In the genomic region with DNA sequence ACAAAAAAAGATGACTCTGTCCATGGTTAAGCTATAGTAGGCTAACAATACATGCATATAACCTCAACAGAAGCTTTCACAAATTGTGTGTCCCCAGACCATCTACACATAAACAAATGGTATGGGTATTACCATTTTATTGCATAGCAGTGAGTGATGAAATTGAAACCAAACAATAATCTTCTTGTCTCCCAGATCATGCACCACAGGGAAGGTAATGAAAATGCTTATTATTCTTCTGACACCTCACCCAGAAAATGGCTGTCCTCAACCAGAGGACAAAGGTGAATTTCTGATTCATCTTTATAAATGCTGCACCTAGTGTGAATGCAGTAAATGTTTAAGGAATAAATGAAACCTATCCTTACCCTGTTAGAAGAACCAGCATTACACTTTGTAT, we compare ENCODE assay signal across 14 cellular contexts. TPM values are rescaled to one million over a fixed set of nuclear protein-coding genes. Genes with fewer than 3 reads are reported as not detected.
A peak's percentile ranks its signal among the peaks of the same experiment; 100 is the strongest.
DNase-seq lines count a peak whose midpoint lies in the region; ATAC-seq and TF ChIP-seq lines count a peak whose summit lies in the region.
"Had no signal": no experiment of that assay in that cellular context is flagged by ENCODE, and none has a peak within 500 bp of the region (broad histone marks: within the 10 kb centered on the region; RNA-seq: fewer than 3 reads in every experiment).

No MANE protein-coding gene starts in this region.

- no peaks in the 10 kb centered on the region for H3K27me3 ChIP-seq in PC-9 (ENCODE audit: insufficient read depth, low read depth)

- peaks cover 73% of the 10 kb centered on the region for H3K4me1 Mint-ChIP-seq in HFFc6 (ENCODE audit: low read depth)
- H3K4me1 Mint-ChIP-seq in activated CD4-positive, alpha-beta T cell treated with anti-CD3 and anti-CD28 coated beads, Interleukin-2, amount 10 ng/mL, durations not matched to agents 24 days and 14 days: no peaks in the 10 kb centered on the region

- ATAC-seq in left colon: peak; percentile 72

- H3K27ac ChIP-seq in PC-9: no peak overlapping the region
- H3K27ac ChIP-seq: 22Rv1 had no signal

- H3K36me3 Mint-ChIP-seq in HFFc6 (ENCODE audit: low read depth): peaks cover 30% of the 10 kb centered on the region
- H3K36me3 Mint-ChIP-seq in activated CD4-positive, alpha-beta T cell treated with anti-CD3 and anti-CD28 coated beads, Interleukin-2, amount 10 ng/mL, durations not matched to agents 24 days and 14 days (ENCODE audit: low read depth): no peaks in the 10 kb centered on the region

- peak overlapping the region; percentile 52; the same call in 1 of the 2 replicates for H3K27ac Mint-ChIP-seq in HFFc6
- no peak overlapping the region for H3K27ac Mint-ChIP-seq in activated CD4-positive, alpha-beta T cell treated with anti-CD3 and anti-CD28 coated beads, Interleukin-2, amount 10 ng/mL, durations not matched to agents 24 days and 14 days

- H3K27me3 Mint-ChIP-seq in HFFc6 (ENCODE audit: insufficient read depth): peaks cover 2% of the 10 kb centered on the region; the same call in 1 of the 2 replicates
- H3K27me3 Mint-ChIP-seq in activated CD4-positive, alpha-beta T cell treated with anti-CD3 and anti-CD28 coated beads, Interleukin-2, amount 10 ng/mL, durations not matched to agents 24 days and 14 days: peaks cover 21% of the 10 kb centered on the region

- no peaks in the 10 kb centered on the region for H3K79me2 ChIP-seq in PC-9 (ENCODE audit: low read depth)

- peaks cover 20% of the 10 kb centered on the region for H3K4me1 ChIP-seq in PC-9 (replicated peaks; ENCODE audit: insufficient read depth)

- no peaks in the 10 kb centered on the region for H3K36me3 ChIP-seq in PC-9 (ENCODE audit: low read depth)

- intact Hi-C loops in PC-9 (cut with micrococcal nuclease; ENCODE audit: unreplicated experiment): no loop called here
- intact Hi-C loops in left colon (cut with DNase I, micrococcal nuclease): no loop called here
- intact Hi-C loops in activated CD4-positive, alpha-beta T cell treated with anti-CD3 and anti-CD28 coated beads, Interleukin-2, amount 10 ng/mL, durations not matched to agents 24 days and 14 days (cut with micrococcal nuclease): no loop called here

- no TSS peak for BruUV-seq in PC-9 (replicated peaks; lab: Mats Ljungman, UMichigan)

- no peaks in the 10 kb centered on the region for H3F3A ChIP-seq in PC-9 (ENCODE audit: insufficient read depth, low read depth)

- no peaks in the 10 kb centered on the region for H3K9me3 ChIP-seq in PC-9 (ENCODE audit: insufficient read depth, low read depth)

- H3K4me3 Mint-ChIP-seq in HFFc6: no peak overlapping the region
- no peak overlapping the region for H3K4me3 Mint-ChIP-seq in activated CD4-positive, alpha-beta T cell treated with anti-CD3 and anti-CD28 coated beads, Interleukin-2, amount 10 ng/mL, durations not matched to agents 24 days and 14 days

- CTCF ChIA-PET in PC-9 (lab: Charles Lee): no interaction called here

- POLR2A ChIA-PET in PC-9 (lab: Charles Lee; ENCODE audit: unreplicated experiment): no interaction called here

- DNase-seq in NCI-H1417 (lab: John Stamatoyannopoulos, UW) (peak in 2 of 3 experiments; percentile 17 to 67), NCI-H1417 treated with DMSO at 0.1 percent for 48 hours (lab: John Stamatoyannopoulos, UW) (no peak), HFFc6 (no peak), PC-9 (peak in 1 of 2 experiments; percentile 45), left colon (no peak), KG1 (lab: John Stamatoyannopoulos, UW) (no peak)
- DNase-seq in stimulated activated CD4-positive, alpha-beta T cell treated with anti-CD3 and anti-CD28 coated beads, Interleukin-15, amount 100 ng/mL, for 24 hours: no peak
- DNase-seq in activated CD4-positive, alpha-beta T cell treated with anti-CD3 and anti-CD28 coated beads, Interleukin-2, amount 10 ng/mL, durations not matched to agents 24 days and 14 days: no peak
- DNase-seq: C1 segment of cervical spinal cord; DMS153; NCI-H1694 treated with DMSO at 0.1 percent for 48 hours; NK-92 treated with Interleukin-12 subunit alpha and Interleukin-12 subunit beta, amount 100 ng/mL, for 24 hours; OCI-M1 had no signal

- TF ChIP-seq CTCF in HFFc6 (IDR thresholded peaks at IDR 0.05) (no peak), PC-9 (conservative IDR thresholded peaks at IDR 0.05) (no peak)

- peak overlapping the region; percentile 22; the same call in 1 of the 2 replicates for H2AFZ ChIP-seq in PC-9

- H3K9me3 Mint-ChIP-seq in HFFc6: no peaks in the 10 kb centered on the region
- H3K9me3 Mint-ChIP-seq in activated CD4-positive, alpha-beta T cell treated with anti-CD3 and anti-CD28 coated beads, Interleukin-2, amount 10 ng/mL, durations not matched to agents 24 days and 14 days: no peaks in the 10 kb centered on the region

- no peaks in the 10 kb centered on the region for H4K20me1 ChIP-seq in PC-9 (ENCODE audit: insufficient read depth)

- no peak overlapping the region for H3K4me3 ChIP-seq in PC-9

- H3K4me2 ChIP-seq in PC-9: 0 out of 2 replicates have a peak overlapping the region, but pooled peaks have one; percentile 36

- H3K9me2 ChIP-seq in PC-9 (ENCODE audit: insufficient read depth): no peaks in the 10 kb centered on the region

RNA-seq across cellular contexts. Expression of a gene that starts 8.0 kb away (rescaled TPM):
- total RNA-seq in HFFc6 (2021; fragmentation: NEBNext Ultra II Directional; extraction: Animal tissue kit (Norgen Biotek cat#: 25700)): 10 to 100 TPM; 56.6 to 88.0 (median 79.9) TPM
- total RNA-seq in PC-9 (2021) (9.6 and 11.3 TPM in 2 replicates), left colon (10 to 100 TPM; 27.7 to 46.5 TPM)
- total RNA-seq in activated CD4-positive, alpha-beta T cell treated with anti-CD3 and anti-CD28 coated beads, Interleukin-2, amount 10 ng/mL, durations not matched to agents 24 days and 14 days: not detected in 2 replicates

Comparison
In these comparisons a context has a peak if more than half of its experiments do, and no peak if none do; other contexts are left out.
1. DNase-seq: peak in NCI-H1417 (2 of 3); none in NCI-H1417 treated with DMSO at 0.1 percent for 48 hours (single experiment), HFFc6 (single experiment), left colon (0 of 2), KG1 (single experiment), stimulated activated CD4-positive, alpha-beta T cell treated with anti-CD3 and anti-CD28 coated beads, Interleukin-15, amount 100 ng/mL, for 24 hours (single experiment) and activated CD4-positive, alpha-beta T cell treated with anti-CD3 and anti-CD28 coated beads, Interleukin-2, amount 10 ng/mL, durations not matched to agents 24 days and 14 days (single experiment).
2. RNA of a gene that starts 8.0 kb away (total RNA-seq): 56.6 to 88.0 TPM in HFFc6, 27.7 to 46.5 TPM in left colon and 9.6 to 11.3 TPM in PC-9; not detected in activated CD4-positive, alpha-beta T cell treated with anti-CD3 and anti-CD28 coated beads, Interleukin-2, amount 10 ng/mL, durations not matched to agents 24 days and 14 days; every median in the first group is over 10 times any median in the second.